In the genomic region with DNA sequence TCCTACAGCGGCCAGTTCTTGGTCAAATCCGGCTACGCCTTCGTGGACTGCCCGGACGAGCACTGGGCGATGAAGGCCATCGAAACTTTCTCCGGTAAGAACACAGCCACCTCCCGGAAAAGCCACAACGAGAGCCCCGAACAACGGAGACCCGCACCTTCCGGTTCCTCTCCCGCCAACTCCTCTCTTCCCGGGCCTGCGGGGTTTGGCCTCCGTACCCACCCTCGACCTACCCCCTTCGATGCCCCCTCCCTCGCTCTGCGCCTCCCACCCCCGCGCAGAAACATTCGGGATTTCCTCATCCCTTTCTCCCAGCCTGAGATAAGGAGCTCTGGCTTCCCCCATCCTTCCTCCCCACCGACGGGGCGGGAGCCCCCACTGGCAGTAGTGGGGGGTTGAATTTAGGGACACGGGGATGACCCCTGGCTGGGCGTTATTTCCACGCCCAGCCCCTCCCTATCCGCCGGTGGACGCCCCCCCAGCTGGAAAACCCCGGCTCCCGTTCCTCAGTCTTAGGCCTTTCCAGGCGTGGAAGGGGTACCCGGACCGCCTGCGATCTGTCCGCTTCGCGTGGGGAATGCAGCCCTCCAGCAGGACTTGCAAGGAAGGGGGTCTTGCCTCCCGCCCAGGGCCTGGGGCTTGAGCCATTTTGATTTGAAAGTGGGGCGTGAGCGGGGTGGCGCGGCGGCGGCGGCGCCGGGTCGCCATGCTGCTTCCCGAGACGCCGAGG, we compare ENCODE assay signal across 1 cellular context.
TF ChIP-seq lines count a peak whose summit lies in the region.

No MANE protein-coding gene starts in this region.

TF ChIP-seq in K562, 482 proteins besides CTCF, POLR2A, EP300 and RAD21 (continued from another document and continues in another):
- TF ChIP-seq ZNF609 (CRISPR knock-in tag; IDR thresholded peaks at IDR 0.05; ENCODE audit: borderline replicate concordance): no peak
- no peak for TF ChIP-seq STAT5A (IDR thresholded peaks at IDR 0.05; ENCODE audit: borderline replicate concordance, low read length)
- TF ChIP-seq DPF2 (IDR thresholded peaks at IDR 0.05): no peak
- no peak for TF ChIP-seq ZNF124 (CRISPR knock-in tag; IDR thresholded peaks at IDR 0.05)
- TF ChIP-seq TFE3 (CRISPR knock-in tag; IDR thresholded peaks at IDR 0.05): no peak
- TF ChIP-seq ZKSCAN1 (IDR thresholded peaks at IDR 0.05; ENCODE audit: low read depth, low read length): 0 out of 2 replicates have a peak, but pooled peaks have one; percentile 2
- no peak for TF ChIP-seq ZNF395 (CRISPR knock-in tag; IDR thresholded peaks at IDR 0.05)
- no peak for TF ChIP-seq ZSCAN32 (CRISPR knock-in tag; IDR thresholded peaks at IDR 0.05)
- no peak for TF ChIP-seq U2AF2 (optimal IDR thresholded peaks at IDR 0.05; ENCODE audit: low read depth, low read length)
- TF ChIP-seq, protein P1, sequence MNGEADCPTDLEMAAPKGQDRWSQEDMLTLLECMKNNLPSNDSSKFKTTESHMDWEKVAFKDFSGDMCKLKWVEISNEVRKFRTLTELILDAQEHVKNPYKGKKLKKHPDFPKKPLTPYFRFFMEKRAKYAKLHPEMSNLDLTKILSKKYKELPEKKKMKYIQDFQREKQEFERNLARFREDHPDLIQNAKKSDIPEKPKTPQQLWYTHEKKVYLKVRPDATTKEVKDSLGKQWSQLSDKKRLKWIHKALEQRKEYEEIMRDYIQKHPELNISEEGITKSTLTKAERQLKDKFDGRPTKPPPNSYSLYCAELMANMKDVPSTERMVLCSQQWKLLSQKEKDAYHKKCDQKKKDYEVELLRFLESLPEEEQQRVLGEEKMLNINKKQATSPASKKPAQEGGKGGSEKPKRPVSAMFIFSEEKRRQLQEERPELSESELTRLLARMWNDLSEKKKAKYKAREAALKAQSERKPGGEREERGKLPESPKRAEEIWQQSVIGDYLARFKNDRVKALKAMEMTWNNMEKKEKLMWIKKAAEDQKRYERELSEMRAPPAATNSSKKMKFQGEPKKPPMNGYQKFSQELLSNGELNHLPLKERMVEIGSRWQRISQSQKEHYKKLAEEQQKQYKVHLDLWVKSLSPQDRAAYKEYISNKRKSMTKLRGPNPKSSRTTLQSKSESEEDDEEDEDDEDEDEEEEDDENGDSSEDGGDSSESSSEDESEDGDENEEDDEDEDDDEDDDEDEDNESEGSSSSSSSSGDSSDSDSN (IDR thresholded peaks at IDR 0.05; ENCODE audit: borderline replicate concordance in 1 of 2, low read depth in 2 of 2, low read length in 2 of 2): peak; percentile 26 to 55; a peak in 2 of 4 replicates
- TF ChIP-seq C11orf30 (IDR thresholded peaks at IDR 0.05; ENCODE audit: low read depth): no peak
- TF ChIP-seq ZNF639 (CRISPR knock-in tag; conservative IDR thresholded peaks at IDR 0.05 in 1 of 2, IDR thresholded peaks at IDR 0.05 in 1 of 2): peak in 1 of 2 experiments; percentile 44; a peak in 1 of 4 replicates
- TF ChIP-seq TSHZ1 (CRISPR knock-in tag; IDR thresholded peaks at IDR 0.05): no peak
- no peak for TF ChIP-seq YBX1 (IDR thresholded peaks at IDR 0.05)
- TF ChIP-seq, protein P2, sequence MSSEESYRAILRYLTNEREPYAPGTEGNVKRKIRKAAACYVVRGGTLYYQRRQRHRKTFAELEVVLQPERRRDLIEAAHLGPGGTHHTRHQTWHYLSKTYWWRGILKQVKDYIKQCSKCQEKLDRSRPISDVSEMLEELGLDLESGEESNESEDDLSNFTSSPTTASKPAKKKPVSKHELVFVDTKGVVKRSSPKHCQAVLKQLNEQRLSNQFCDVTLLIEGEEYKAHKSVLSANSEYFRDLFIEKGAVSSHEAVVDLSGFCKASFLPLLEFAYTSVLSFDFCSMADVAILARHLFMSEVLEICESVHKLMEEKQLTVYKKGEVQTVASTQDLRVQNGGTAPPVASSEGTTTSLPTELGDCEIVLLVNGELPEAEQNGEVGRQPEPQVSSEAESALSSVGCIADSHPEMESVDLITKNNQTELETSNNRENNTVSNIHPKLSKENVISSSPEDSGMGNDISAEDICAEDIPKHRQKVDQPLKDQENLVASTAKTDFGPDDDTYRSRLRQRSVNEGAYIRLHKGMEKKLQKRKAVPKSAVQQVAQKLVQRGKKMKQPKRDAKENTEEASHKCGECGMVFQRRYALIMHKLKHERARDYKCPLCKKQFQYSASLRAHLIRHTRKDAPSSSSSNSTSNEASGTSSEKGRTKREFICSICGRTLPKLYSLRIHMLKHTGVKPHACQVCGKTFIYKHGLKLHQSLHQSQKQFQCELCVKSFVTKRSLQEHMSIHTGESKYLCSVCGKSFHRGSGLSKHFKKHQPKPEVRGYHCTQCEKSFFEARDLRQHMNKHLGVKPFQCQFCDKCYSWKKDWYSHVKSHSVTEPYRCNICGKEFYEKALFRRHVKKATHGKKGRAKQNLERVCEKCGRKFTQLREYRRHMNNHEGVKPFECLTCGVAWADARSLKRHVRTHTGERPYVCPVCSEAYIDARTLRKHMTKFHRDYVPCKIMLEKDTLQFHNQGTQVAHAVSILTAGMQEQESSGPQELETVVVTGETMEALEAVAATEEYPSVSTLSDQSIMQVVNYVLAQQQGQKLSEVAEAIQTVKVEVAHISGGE (CRISPR knock-in tag; IDR thresholded peaks at IDR 0.05): peak in 1 of 3 experiments; percentile 71; a peak in 2 of 6 replicates
- TF ChIP-seq TAF7 (tag; IDR thresholded peaks at IDR 0.05): no peak
- TF ChIP-seq TGIF2 (CRISPR knock-in tag; IDR thresholded peaks at IDR 0.05): no peak
- no peak for TF ChIP-seq GTF2F1 (IDR thresholded peaks at IDR 0.05; ENCODE audit: low read depth, low read length)
- TF ChIP-seq SREBF2 (CRISPR knock-in tag; IDR thresholded peaks at IDR 0.05): no peak
- peak; percentile 87 for TF ChIP-seq RBM22 (IDR thresholded peaks at IDR 0.05; ENCODE audit: low read depth, low read length, poor library complexity, severe bottlenecking)
- peak; percentile 42; the same call in 1 of the 2 replicates for TF ChIP-seq NCOR1 (IDR thresholded peaks at IDR 0.05)
- TF ChIP-seq ZNF282 (CRISPR knock-in tag; IDR thresholded peaks at IDR 0.05): no peak
- no peak for TF ChIP-seq NR0B1 (IDR thresholded peaks at IDR 0.05; ENCODE audit: partially characterized antibody)
- TF ChIP-seq, protein P3, sequence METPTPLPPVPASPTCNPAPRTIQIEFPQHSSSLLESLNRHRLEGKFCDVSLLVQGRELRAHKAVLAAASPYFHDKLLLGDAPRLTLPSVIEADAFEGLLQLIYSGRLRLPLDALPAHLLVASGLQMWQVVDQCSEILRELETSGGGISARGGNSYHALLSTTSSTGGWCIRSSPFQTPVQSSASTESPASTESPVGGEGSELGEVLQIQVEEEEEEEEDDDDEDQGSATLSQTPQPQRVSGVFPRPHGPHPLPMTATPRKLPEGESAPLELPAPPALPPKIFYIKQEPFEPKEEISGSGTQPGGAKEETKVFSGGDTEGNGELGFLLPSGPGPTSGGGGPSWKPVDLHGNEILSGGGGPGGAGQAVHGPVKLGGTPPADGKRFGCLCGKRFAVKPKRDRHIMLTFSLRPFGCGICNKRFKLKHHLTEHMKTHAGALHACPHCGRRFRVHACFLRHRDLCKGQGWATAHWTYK (CRISPR knock-in tag; IDR thresholded peaks at IDR 0.05): 0 out of 2 replicates have a peak, but pooled peaks have one; percentile 45
- TF ChIP-seq ETV5 (CRISPR knock-in tag; IDR thresholded peaks at IDR 0.05; ENCODE audit: low read depth): no peak
- no peak for TF ChIP-seq CBFB (CRISPR knock-in tag; IDR thresholded peaks at IDR 0.05)
- TF ChIP-seq ZNF134 (CRISPR knock-in tag; conservative IDR thresholded peaks at IDR 0.05): no peak
- TF ChIP-seq ZC3H11A (IDR thresholded peaks at IDR 0.05; ENCODE audit: low read depth, low read length): no peak
- TF ChIP-seq CAMTA2 (CRISPR knock-in tag; conservative IDR thresholded peaks at IDR 0.05): no peak
- no peak for TF ChIP-seq POLR2H (tag; IDR thresholded peaks at IDR 0.05; ENCODE audit: low read depth)
- no peak for TF ChIP-seq ZNF354B (CRISPR knock-in tag; IDR thresholded peaks at IDR 0.05)
- no peak for TF ChIP-seq FOXJ2 (tag; IDR thresholded peaks at IDR 0.05)
- TF ChIP-seq ZKSCAN3 (CRISPR knock-in tag; IDR thresholded peaks at IDR 0.05): no peak
